Comparison of ENCODE assay signal across 10 cellular contexts in the genomic region with DNA sequence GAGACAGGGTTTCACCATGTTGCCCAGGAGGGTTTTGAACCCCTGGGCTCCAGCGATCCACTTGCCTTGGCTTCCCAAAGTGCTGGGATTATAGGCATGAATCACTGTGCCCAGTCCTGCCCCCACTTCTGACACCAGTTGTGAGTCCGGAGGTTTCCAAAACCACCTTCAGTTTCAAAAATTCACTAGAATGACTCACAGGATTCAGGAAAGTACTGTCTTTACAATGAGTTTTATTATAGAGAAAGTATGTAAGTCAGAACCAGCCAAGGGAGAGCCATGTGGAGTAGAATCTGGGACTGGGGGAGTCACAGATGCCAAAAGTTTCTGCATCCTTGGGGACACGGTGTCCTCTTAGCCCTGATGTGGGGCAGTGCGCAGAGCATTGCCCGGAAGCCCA. TPM values are rescaled to one million over a fixed set of nuclear protein-coding genes. Genes with fewer than 3 reads are reported as not detected.
DNase-seq lines count a peak whose midpoint lies in the region; TF ChIP-seq lines count a peak whose summit lies in the region.
"Had no signal": no experiment of that assay in that cellular context is flagged by ENCODE, and none has a peak within 500 bp of the region (broad histone marks: within the 10 kb centered on the region; RNA-seq: fewer than 3 reads in every experiment).

No MANE protein-coding gene starts in this region.

- H3K36me3 Mint-ChIP-seq in Calu3 (ENCODE audit: insufficient read depth, unreplicated experiment): peaks cover 79% of the 10 kb centered on the region

- no peak overlapping the region for H3K4me3 Mint-ChIP-seq in Calu3 (ENCODE audit: low read depth, unreplicated experiment)
- H3K4me3 Mint-ChIP-seq: IgD-negative memory B cell had no signal

- no TSS peak for BruUV-seq in Calu3 (replicated peaks; lab: Mats Ljungman, UMichigan)

- no peak overlapping the region for H3K27ac Mint-ChIP-seq in Calu3 (ENCODE audit: unreplicated experiment)

- DNase-seq in AG04449 (ENCODE audit: low read depth, low spot score): peak; percentile 57
- DNase-seq in H4 (ENCODE audit: low spot score): peak; percentile 62
- DNase-seq in amniotic stem cell (lab: John Stamatoyannopoulos, UW): peak; percentile 68
- peak; percentile 91 for DNase-seq in kidney tubule cell (ENCODE audit: low spot score)
- no peak for DNase-seq in iPS-NIHi11 (ENCODE audit: low spot score)
- no peak for DNase-seq in Calu3
- DNase-seq in NCI-H82 treated with DMSO at 0.1 percent for 48 hours (lab: John Stamatoyannopoulos, UW; ENCODE audit: unreplicated experiment): no peak
- DNase-seq in NCI-H446 treated with DMSO at 0.1 percent for 48 hours (lab: John Stamatoyannopoulos, UW): no peak

- no peak overlapping the region for H3K4me3 ChIP-seq in AG04449 (ENCODE audit: low read depth, low read length)

- CTCF ChIA-PET in AG04449 (lab: Yijun Ruan, JAX): interaction anchor here (1.7 to 2.7 kb wide), 2 partner anchors 9 to 151 kb away, joined by 5 to 12 read pairs; no protein-coding TSS in a partner anchor
- CTCF ChIA-PET in Calu3 (lab: Charles Lee): no interaction called here

- H3K27me3 Mint-ChIP-seq in Calu3 (ENCODE audit: unreplicated experiment): no peaks in the 10 kb centered on the region
- H3K27me3 Mint-ChIP-seq: IgD-negative memory B cell had no signal

- TF ChIP-seq CTCF in AG04449 (IDR thresholded peaks at IDR 0.05; ENCODE audit: insufficient read depth, low read length, missing control alignments) (no peak), Calu3 (IDR thresholded peaks at IDR 0.05; ENCODE audit: unreplicated experiment) (no peak)

- POLR2A ChIA-PET in AG04449 (lab: Yijun Ruan, JAX): interaction anchor here (1.2 kb wide), 1 partner anchor 9 kb away, joined by 3 read pairs; no protein-coding TSS in a partner anchor

- no peaks in the 10 kb centered on the region for H3K4me1 Mint-ChIP-seq in Calu3 (ENCODE audit: low read depth, unreplicated experiment)

- H3K9me3 Mint-ChIP-seq in Calu3 (ENCODE audit: low read depth, unreplicated experiment): no peaks in the 10 kb centered on the region
- H3K9me3 Mint-ChIP-seq: IgD-negative memory B cell had no signal

- intact Hi-C loops in Calu3 (cut with micrococcal nuclease; ENCODE audit: unreplicated experiment): no loop called here

RNA-seq across cellular contexts. Expression of a gene that starts 55.1 kb away (rescaled TPM):
- total RNA-seq in H4 (2014; rRNA removed; shearing (Covaris generic)): 1.5 and 1.6 TPM in 2 replicates
- 2.9 and 3.0 TPM in 2 replicates for total RNA-seq in Calu3 (2022)
- total RNA-seq: OCI-LY7 had no signal

Comparison
In these comparisons a context has a peak if more than half of its experiments do, and no peak if none do; other contexts are left out.
1. DNase-seq: peak in AG04449 (single experiment), H4 (single experiment), amniotic stem cell (single experiment) and kidney tubule cell (single experiment); none in iPS-NIHi11 (single experiment), Calu3 (single experiment), NCI-H82 treated with DMSO at 0.1 percent for 48 hours (single experiment) and NCI-H446 treated with DMSO at 0.1 percent for 48 hours (single experiment).